In genomic region chr18:31426021-31426420, GRCh38 we compare ENCODE assay signal across 32 cellular contexts. TPM values are rescaled to one million over a fixed set of nuclear protein-coding genes. Genes with fewer than 3 reads are reported as not detected.
DNase-seq lines count a peak whose midpoint lies in the region; FAIRE-seq and TF ChIP-seq lines count a peak whose summit lies in the region.
"Had no signal": no experiment of that assay in that cellular context is flagged by ENCODE, and none has a peak within 500 bp of the region (broad histone marks: within the 10 kb centered on the region; RNA-seq: fewer than 3 reads in every experiment).

No MANE protein-coding gene starts in this region.

- FAIRE-seq in GM12892 (lab: Jason Lieb, UNC), result peak; percentile 38
- no peak for FAIRE-seq in bronchial epithelial cell (lab: Jason Lieb, UNC)
- FAIRE-seq: G401.6, GM12878, HTR-8/SVneo, K562 had no signal

- CTCF ChIA-PET in RWPE1 (lab: Yijun Ruan, JAX), result no interaction called here

- H3K36me3 Mint-ChIP-seq in endothelial cell (ENCODE audit: low read depth, unreplicated experiment), result no peaks in the 10 kb centered on the region

- peaks cover 3% of the 10 kb centered on the region for H3K4me1 Mint-ChIP-seq in endothelial cell (ENCODE audit: unreplicated experiment)

- H3K27ac ChIP-seq in hepatocyte, result peak overlapping the region; percentile 41
- H3K27ac ChIP-seq in thymus (ENCODE audit: low read depth), result peak overlapping the region; percentile 37
- no peak overlapping the region for H3K27ac ChIP-seq in RWPE1
- H3K27ac ChIP-seq: BLaER1 treated with 17β-estradiol and CSF1 and Interleukin-3, amounts not matched to agents 10 nM and 100 nM; SJSA1 had no signal

- H3K4me2 ChIP-seq in hepatocyte, result no peak overlapping the region
- H3K4me2 ChIP-seq: BLaER1 treated with 17β-estradiol and CSF1 and Interleukin-3, amounts not matched to agents 10 nM and 100 nM had no signal

- no peaks in the 10 kb centered on the region for H3K9me2 ChIP-seq in hepatocyte (replicated peaks; ENCODE audit: insufficient read depth)

- no peak for TF ChIP-seq CTCF in bronchial epithelial cell (IDR thresholded peaks at IDR 0.05; ENCODE audit: insufficient read depth, low read length, severe bottlenecking)
- TF ChIP-seq CTCF in hepatocyte (IDR thresholded peaks at IDR 0.05; ENCODE audit: poor library complexity), result no peak
- TF ChIP-seq CTCF in endothelial cell (IDR thresholded peaks at IDR 0.05; ENCODE audit: unreplicated experiment), result no peak
- no peak for TF ChIP-seq CTCF in RWPE1 (conservative IDR thresholded peaks at IDR 0.05; ENCODE audit: low read depth)

- no peaks in the 10 kb centered on the region for H3K9me3 ChIP-seq in hepatocyte (ENCODE audit: low read depth)
- H3K9me3 ChIP-seq in thymus (ENCODE audit: control insufficient read depth), result no peaks in the 10 kb centered on the region
- H3K9me3 ChIP-seq: BLaER1 treated with 17β-estradiol and CSF1 and Interleukin-3, amounts not matched to agents 10 nM and 100 nM; HAP-1; MG63; SJSA1 had no signal

- TF ChIP-seq POLR2A in GM12892 (IDR thresholded peaks at IDR 0.05; ENCODE audit: low read depth, low read length), result no peak

- 83% methylated on average over 2 of the region's 2 CpGs for WGBS in hepatocyte (ENCODE audit: low lambda C conversion rate, missing lambda C conversion rate)
- 93% methylated on average over 2 of the region's 2 CpGs for WGBS in thymus

- H3K27me3 Mint-ChIP-seq in endothelial cell (ENCODE audit: unreplicated experiment), result no peaks in the 10 kb centered on the region
- H3K27me3 Mint-ChIP-seq: CD4-positive, alpha-beta T cell had no signal

- no peaks in the 10 kb centered on the region for H3K9me3 Mint-ChIP-seq in endothelial cell (ENCODE audit: unreplicated experiment)
- H3K9me3 Mint-ChIP-seq: CD4-positive, alpha-beta T cell had no signal

- no peaks in the 10 kb centered on the region for H3K36me3 ChIP-seq in bronchial epithelial cell (ENCODE audit: control insufficient read depth, insufficient read depth, low read length)
- H3K36me3 ChIP-seq in hepatocyte (replicated peaks; ENCODE audit: insufficient read depth, low read depth), result no peaks in the 10 kb centered on the region
- no peaks in the 10 kb centered on the region for H3K36me3 ChIP-seq in thymus (ENCODE audit: control insufficient read depth, insufficient read depth)
- H3K36me3 ChIP-seq: BLaER1 treated with 17β-estradiol and CSF1 and Interleukin-3, amounts not matched to agents 10 nM and 100 nM; HAP-1; MG63; SJSA1 had no signal

- H3K4me1 ChIP-seq in hepatocyte (ENCODE audit: insufficient read depth), result no peaks in the 10 kb centered on the region
- H3K4me1 ChIP-seq in thymus (ENCODE audit: control insufficient read depth, insufficient read depth, low read length), result no peaks in the 10 kb centered on the region
- H3K4me1 ChIP-seq: BLaER1 treated with 17β-estradiol and CSF1 and Interleukin-3, amounts not matched to agents 10 nM and 100 nM; HAP-1; SJSA1 had no signal

- DNase-seq in GM12892 (ENCODE audit: insufficient read length), result no peak
- peak; percentile 65 for DNase-seq in bronchial epithelial cell (ENCODE audit: low read depth)
- DNase-seq in hepatocyte (ENCODE audit: low spot score), result no peak
- no peak for DNase-seq in nucleus accumbens (lab: John Stamatoyannopoulos, UW)
- DNase-seq in endothelial cell (ENCODE audit: low spot score), result no peak
- no peak for DNase-seq in RWPE1 (ENCODE audit: low spot score)
- DNase-seq: AML-193; CD4-positive, alpha-beta T cell; DMS53; GOT3; HFFc6; MG63; NCI-H1105 treated with DMSO at 0.1 percent for 48 hours; NCI-H146; NCI-H2029; NCI-H446; NCI-H526; NCI-H82; NK-92 treated with Interleukin-12 subunit alpha and Interleukin-12 subunit beta, amount 100 ng/mL, for 24 hours; PC-3; Right ventricle myocardium superior had no signal

- no peaks in the 10 kb centered on the region for H4K20me1 ChIP-seq in hepatocyte (ENCODE audit: insufficient read depth, poor library complexity, severe bottlenecking)
- H4K20me1 ChIP-seq: BLaER1 treated with 17β-estradiol and CSF1 and Interleukin-3, amounts not matched to agents 10 nM and 100 nM had no signal

- no peak overlapping the region for H3K4me3 Mint-ChIP-seq in endothelial cell (ENCODE audit: unreplicated experiment)
- H3K4me3 Mint-ChIP-seq: CD4-positive, alpha-beta T cell; HFFc6 had no signal

- no peak overlapping the region for H3K27ac Mint-ChIP-seq in endothelial cell (ENCODE audit: unreplicated experiment)
- H3K27ac Mint-ChIP-seq: CD4-positive, alpha-beta T cell; HFFc6 had no signal

- no peaks in the 10 kb centered on the region for H3K27me3 ChIP-seq in bronchial epithelial cell (ENCODE audit: control insufficient read depth, insufficient read depth, low read length)
- H3K27me3 ChIP-seq in hepatocyte, result no peaks in the 10 kb centered on the region
- H3K27me3 ChIP-seq in thymus (ENCODE audit: control insufficient read depth, insufficient read depth), result no peaks in the 10 kb centered on the region
- H3K27me3 ChIP-seq: BLaER1 treated with 17β-estradiol and CSF1 and Interleukin-3, amounts not matched to agents 10 nM and 100 nM; MG63; SJSA1 had no signal

- H3K4me3 ChIP-seq in bronchial epithelial cell (ENCODE audit: low read depth, low read length), result no peak overlapping the region
- no peak overlapping the region for H3K4me3 ChIP-seq in hepatocyte
- H3K4me3 ChIP-seq in thymus (ENCODE audit: low read length), result no peak overlapping the region
- H3K4me3 ChIP-seq: BLaER1 treated with 17β-estradiol and CSF1 and Interleukin-3, amounts not matched to agents 10 nM and 100 nM; GM12878; HAP-1; K562; MG63; SJSA1 had no signal

- no peak overlapping the region for H2AFZ ChIP-seq in hepatocyte

- H3K79me2 ChIP-seq in hepatocyte, result no peaks in the 10 kb centered on the region

- POLR2A ChIA-PET in RWPE1 (lab: Yijun Ruan, JAX; ENCODE audit: low non-redundant PET), result no interaction called here

RNA-seq across cellular contexts. Expression of gene DSG3, which starts 21.5 kb away (rescaled TPM):
- polyA plus RNA-seq in GM12892 (2012; ENCODE audit: missing spikeins), result 0.08 TPM
- total RNA-seq in bronchial epithelial cell (271 and 688 TPM in 2 replicates), hepatocyte (0.36 and 0.43 TPM in 2 replicates), endothelial cell (ENCODE audit: unreplicated experiment) (not detected)
- polyA plus RNA-seq in hepatocyte (0.72 TPM in 1 of 2 replicates, not detected in the other), thymus (42.1 TPM)
- total RNA-seq: A172; CD4-positive, alpha-beta T cell; Daoy; HFFc6; LHCN-M2; PC-3; Right ventricle myocardium superior; SJSA1 had no signal

RNA-seq across cellular contexts. Expression of gene DSG4, which starts 49.4 kb away (rescaled TPM):
- 0.28 TPM for polyA plus RNA-seq in GM12892 (2012; ENCODE audit: missing spikeins)
- total RNA-seq in bronchial epithelial cell, result under 0.01 TPM in 1 of 2 replicates, not detected in the other
- total RNA-seq in hepatocyte, result 0.12 and 0.23 TPM in 2 replicates
- polyA plus RNA-seq in hepatocyte, result 0.41 TPM in 1 of 2 replicates, not detected in the other
- 0.05 TPM for polyA plus RNA-seq in thymus
- not detected for total RNA-seq in endothelial cell (ENCODE audit: unreplicated experiment)
- total RNA-seq: A172; CD4-positive, alpha-beta T cell; Daoy; HFFc6; K562; LHCN-M2; Right ventricle myocardium superior; SJSA1 had no signal
- polyA plus RNA-seq: K562 had no signal

Comparison
In these comparisons a context has a peak if more than half of its experiments do, and no peak if none do; other contexts are left out.
1. RNA of gene DSG3, which starts 21.5 kb away (total RNA-seq): 271 to 688 TPM in bronchial epithelial cell; 0.36 to 0.43 TPM in hepatocyte and not detected in endothelial cell (single experiment); every median in the first group is over 100 times any median in the second.